13 cellular contexts compared by ENCODE assay signal in the genomic region with DNA sequence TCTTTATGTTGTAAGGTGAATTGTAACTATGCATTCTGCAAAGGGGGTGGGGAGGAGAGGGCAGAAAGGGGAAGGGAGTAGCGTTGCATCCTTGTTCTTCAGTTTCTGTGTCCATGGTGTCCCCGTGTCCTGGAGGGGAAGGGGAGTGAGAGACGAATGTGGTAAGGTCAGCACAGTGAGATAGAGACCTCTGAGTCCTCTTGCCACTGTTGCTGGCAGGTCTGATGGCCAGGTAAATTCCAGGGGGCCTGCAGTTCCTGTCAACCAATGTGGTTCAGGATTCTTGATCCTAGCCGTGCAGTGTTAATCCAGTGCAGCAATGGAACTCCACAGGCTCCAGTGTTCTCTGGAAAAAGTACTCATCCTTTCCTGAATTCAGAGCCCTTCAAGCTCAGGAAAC. TPM values are rescaled to one million over a fixed set of nuclear protein-coding genes. Genes with fewer than 3 reads are reported as not detected.
DNase-seq lines count a peak whose midpoint lies in the region; ATAC-seq and TF ChIP-seq lines count a peak whose summit lies in the region.
"Had no signal": no experiment of that assay in that cellular context is flagged by ENCODE, and none has a peak within 500 bp of the region (broad histone marks: within the 10 kb centered on the region; RNA-seq: fewer than 3 reads in every experiment).

No MANE protein-coding gene starts in this region.

- H3K4me3 Mint-ChIP-seq in activated naive CD8-positive, alpha-beta T cell = peak overlapping the region; percentile 40

- no peaks in the 10 kb centered on the region for H3K9me2 ChIP-seq in hepatocyte (replicated peaks; ENCODE audit: insufficient read depth)

- H4K20me1 ChIP-seq in BLaER1 (no peaks in the 10 kb centered on the region), hepatocyte (ENCODE audit: insufficient read depth, poor library complexity, severe bottlenecking) (no peaks in the 10 kb centered on the region)

- peak overlapping the region; percentile 91 for H3K27ac Mint-ChIP-seq in activated naive CD8-positive, alpha-beta T cell

- H3K27ac ChIP-seq in BLaER1 (no peak overlapping the region), mesodermal cell (ENCODE audit: low read depth, low read length, severe bottlenecking) (peak overlapping the region; percentile 80), hepatocyte (no peak overlapping the region)

- ATAC-seq in omental fat pad (ENCODE audit: low FRiP score) = no peak
- ATAC-seq: right cardiac atrium had no signal

- peaks cover 3% of the 10 kb centered on the region for H3K36me3 Mint-ChIP-seq in activated naive CD8-positive, alpha-beta T cell

- no peak overlapping the region for H3K4me3 ChIP-seq in BLaER1
- no peak overlapping the region for H3K4me3 ChIP-seq in H7 (ENCODE audit: insufficient read depth, low read depth, low read length)
- H3K4me3 ChIP-seq in mesodermal cell (ENCODE audit: extremely low read depth, insufficient read depth, low read length, poor library complexity, severe bottlenecking) = no peak overlapping the region
- no peak overlapping the region for H3K4me3 ChIP-seq in hepatocyte

- H3K9ac ChIP-seq in BLaER1 = no peak overlapping the region

- DNase-seq in H7 = peak; percentile 39
- DNase-seq in occipital lobe (lab: John Stamatoyannopoulos, UW) = no peak
- DNase-seq in hepatocyte (ENCODE audit: low spot score) = no peak
- DNase-seq in omental fat pad (ENCODE audit: low spot score) = no peak
- DNase-seq: activated CD4-positive, CD25-positive, alpha-beta regulatory T cell; activated T-cell treated with anti-CD3 and anti-CD28 coated beads, Interleukin-2, amount 50 U/mL, for 4 hours; foreskin melanocyte; NCI-H1694; NCI-H446 treated with DMSO at 0.1 percent for 48 hours; right cardiac atrium had no signal

- peaks cover 31% of the 10 kb centered on the region for H3K36me3 ChIP-seq in BLaER1
- H3K36me3 ChIP-seq in H7 (replicated peaks; ENCODE audit: control insufficient read depth, insufficient read depth, low read length) = no peaks in the 10 kb centered on the region; the same call in none of the 2 replicates
- peaks cover 33% of the 10 kb centered on the region for H3K36me3 ChIP-seq in mesodermal cell (ENCODE audit: control insufficient read depth, insufficient read depth, low read length)
- no peaks in the 10 kb centered on the region for H3K36me3 ChIP-seq in hepatocyte (replicated peaks; ENCODE audit: insufficient read depth, low read depth)

- no peaks in the 10 kb centered on the region for H3K27me3 ChIP-seq in BLaER1
- H3K27me3 ChIP-seq in H7 (ENCODE audit: control insufficient read depth, insufficient read depth, low read length) = no peaks in the 10 kb centered on the region
- H3K27me3 ChIP-seq in hepatocyte = no peaks in the 10 kb centered on the region

- WGBS in mesodermal cell (ENCODE audit: insufficient coverage in 2 of 2), 2 experiments = 63 to 72% methylated on average over 2 to 4 of the region's 4 CpGs
- WGBS in hepatocyte (ENCODE audit: low lambda C conversion rate, missing lambda C conversion rate) = 65% methylated on average over 4 of the region's 4 CpGs

- no peaks in the 10 kb centered on the region for H3K9me3 Mint-ChIP-seq in activated naive CD8-positive, alpha-beta T cell (ENCODE audit: low read depth)
- H3K9me3 Mint-ChIP-seq: activated T-cell treated with anti-CD3 and anti-CD28 coated beads, Interleukin-2, amount 50 U/mL, for 4 hours had no signal

- H3K4me2 ChIP-seq in BLaER1 = peak overlapping the region; percentile 1; the same call in 1 of the 2 replicates
- no peak overlapping the region for H3K4me2 ChIP-seq in hepatocyte

- H3K4me1 ChIP-seq in BLaER1 (peaks cover 58% of the 10 kb centered on the region), mesodermal cell (ENCODE audit: control insufficient read depth, insufficient read depth, low read length, poor library complexity, severe bottlenecking) (peaks cover 55% of the 10 kb centered on the region), hepatocyte (ENCODE audit: insufficient read depth) (peaks cover 3% of the 10 kb centered on the region)

- H3K9me3 ChIP-seq in BLaER1 (no peaks in the 10 kb centered on the region), mesodermal cell (ENCODE audit: control insufficient read depth, low read length) (no peaks in the 10 kb centered on the region), hepatocyte (ENCODE audit: low read depth) (no peaks in the 10 kb centered on the region)

- H3K79me2 ChIP-seq in hepatocyte = no peaks in the 10 kb centered on the region

- H3K27me3 Mint-ChIP-seq in activated naive CD8-positive, alpha-beta T cell = no peaks in the 10 kb centered on the region

- H2AFZ ChIP-seq in hepatocyte = no peak overlapping the region

- TF ChIP-seq CTCF in hepatocyte (IDR thresholded peaks at IDR 0.05; ENCODE audit: poor library complexity) = no peak
- no peak for TF ChIP-seq CTCF in omental fat pad (IDR thresholded peaks at IDR 0.05)

- H3K4me1 Mint-ChIP-seq in activated naive CD8-positive, alpha-beta T cell (ENCODE audit: low read depth) = peaks cover 96% of the 10 kb centered on the region

RNA-seq across cellular contexts. Expression of a gene that starts 14.6 kb away (rescaled TPM):
- total RNA-seq in H7 (2014; rRNA removed; shearing (Covaris generic)) = 208 and 251 TPM in 2 replicates
- 114 TPM for polyA plus RNA-seq in mesodermal cell (2013, experiment 1 of 2)
- 118 TPM for polyA plus RNA-seq in mesodermal cell (2013, experiment 2 of 2)
- total RNA-seq in occipital lobe (48.2 TPM), hepatocyte (81.8 and 89.6 TPM in 2 replicates), omental fat pad (100 to 1,000 TPM in 1 of 4 donors, 10 to 100 TPM in 3; 74.6 to 106 (median 85.8) TPM)
- polyA plus RNA-seq in hepatocyte = 54.8 and 66.1 TPM in 2 replicates

RNA-seq across cellular contexts. Expression of a gene that starts 38.7 kb away (rescaled TPM):
- total RNA-seq in H7 (2014; rRNA removed; shearing (Covaris generic)) = 75.9 and 113 TPM in 2 replicates
- polyA plus RNA-seq in mesodermal cell (2013, experiment 1 of 2) = 75.5 TPM
- 65.5 TPM for polyA plus RNA-seq in mesodermal cell (2013, experiment 2 of 2)
- total RNA-seq in occipital lobe (35.1 TPM), hepatocyte (59.4 and 60.4 TPM in 2 replicates), omental fat pad (10 to 100 TPM; 26.2 to 45.6 (median 31.2) TPM)
- 111 and 126 TPM in 2 replicates for polyA plus RNA-seq in hepatocyte
